8 cellular contexts compared by ENCODE assay signal in genomic region chr1:1304331-1305299, GRCh38. TPM values are rescaled to one million over a fixed set of nuclear protein-coding genes. Genes with fewer than 3 reads are reported as not detected.
DNase-seq lines count a peak whose midpoint lies in the region; ATAC-seq, FAIRE-seq and TF ChIP-seq lines count a peak whose summit lies in the region.

No MANE protein-coding gene starts in this region.

- peak in 1 of 2 experiments; percentile 64 for DNase-seq in A549 (ENCODE audit: low read depth in 1 of 2, low spot score in 1 of 2)
- peak; percentile 73 for DNase-seq in H54 (ENCODE audit: insufficient read length, low spot score)
- peak; percentile 37 to 81 (median 80) for DNase-seq in Peyer's patch
- DNase-seq in lower lobe of right lung: peak; percentile 69
- DNase-seq in superior temporal gyrus (ENCODE audit: extremely low spot score): peak; percentile 96
- DNase-seq in HuH-7.5 (ENCODE audit: low spot score): no peak

- H3K9ac ChIP-seq in duodenal mucosa (ENCODE audit: low read depth in 1 of 2, low read length in 2 of 2): peak overlapping the region; percentile 47 to 68

- POLR2A ChIA-PET in A549 (lab: Yijun Ruan, JAX): no interaction called here

- ATAC-seq in A549 (peak; percentile 0 to 21; a peak in 3 of 6 replicates), lower lobe of right lung (no peak), GM21737 (IDR thresholded peaks at IDR 0.05; ENCODE audit: unreplicated experiment) (no peak)

- peak overlapping the region; percentile 91 for H3K4me2 ChIP-seq in A549

- H3K4me3 ChIP-seq in A549 (peak overlapping the region; percentile 29; the same call in 2 of the 3 replicates), Peyer's patch (peak overlapping the region; percentile 32 to 96 (median 78)), duodenal mucosa (ENCODE audit: low read depth in 1 of 2, low read length in 2 of 2) (peak overlapping the region; percentile 53 to 64), lower lobe of right lung (peak overlapping the region; percentile 93)

- 22% methylated on average over 11 of the region's 29 CpGs for WGBS in A549 (ENCODE audit: missing lambda C conversion rate)

- no peaks in the 10 kb centered on the region for H3K9me3 ChIP-seq in A549
- H3K9me3 ChIP-seq in Peyer's patch: no peaks in the 10 kb centered on the region
- H3K9me3 ChIP-seq in duodenal mucosa (ENCODE audit: control insufficient read depth in 1 of 2, low read length in 2 of 2): no peaks in the 10 kb centered on the region
- H3K9me3 ChIP-seq in lower lobe of right lung: no peaks in the 10 kb centered on the region

- TF ChIP-seq EP300 in A549 (IDR thresholded peaks at IDR 0.05): no peak

- H3K36me3 ChIP-seq in Peyer's patch (no peaks in the 10 kb centered on the region), duodenal mucosa (ENCODE audit: control insufficient read depth in 1 of 2, insufficient read depth in 2 of 2, low read length in 2 of 2) (no peaks in the 10 kb centered on the region), lower lobe of right lung (peaks cover 8% of the 10 kb centered on the region)

- H3K27ac ChIP-seq in A549 (peak overlapping the region; percentile 87 to 95), Peyer's patch (peak overlapping the region; percentile 69 to 94 (median 78)), duodenal mucosa (ENCODE audit: low read depth, low read length) (peak overlapping the region; percentile 58), lower lobe of right lung (peak overlapping the region; percentile 64)

- FAIRE-seq in A549 (lab: Jason Lieb, UNC) (no peak), H54 (lab: Jason Lieb, UNC) (no peak)

- no peak for TF ChIP-seq RAD21 in A549 (conservative IDR thresholded peaks at IDR 0.05 in 1 of 2, IDR thresholded peaks at IDR 0.05 in 1 of 2)

- no peak for TF ChIP-seq POLR2A in A549 (IDR thresholded peaks at IDR 0.05; ENCODE audit: low read length)
- no peak for TF ChIP-seq POLR2A in H54 (IDR thresholded peaks at IDR 0.05; ENCODE audit: low read depth, low read length)
- no peak for TF ChIP-seq POLR2A in Peyer's patch (IDR thresholded peaks at IDR 0.05)

- intact Hi-C loops in lower lobe of right lung (cut with DNase I): no loop called here

- TF ChIP-seq CTCF in A549 (IDR thresholded peaks at IDR 0.05) (no peak), Peyer's patch (IDR thresholded peaks at IDR 0.05) (no peak), lower lobe of right lung (IDR thresholded peaks at IDR 0.05) (no peak)

- CTCF ChIA-PET in A549 (lab: Yijun Ruan, JAX): interaction anchor here (0.9 to 1.6 kb wide), 10 partner anchors 9 to 324 kb away, joined by 3 to 7 read pairs (median 3); no protein-coding TSS in a partner anchor

- H3K4me1 ChIP-seq in A549 (peaks cover 37% of the 10 kb centered on the region), Peyer's patch (peaks cover 12 to 47% (median 37%) of the 10 kb centered on the region in 4 donors), duodenal mucosa (ENCODE audit: control insufficient read depth in 1 of 2, insufficient read depth in 2 of 2, low read length in 2 of 2) (peaks cover 34 to 36% of the 10 kb centered on the region in 2 donors), lower lobe of right lung (peaks cover 42% of the 10 kb centered on the region)

- H3K27me3 ChIP-seq in Peyer's patch (no peaks in the 10 kb centered on the region), duodenal mucosa (ENCODE audit: control insufficient read depth in 1 of 2, insufficient read depth in 2 of 2, low read length in 2 of 2) (no peaks in the 10 kb centered on the region), lower lobe of right lung (ENCODE audit: low read depth) (no peaks in the 10 kb centered on the region)

TF ChIP-seq in A549, 52 proteins besides CTCF, POLR2A, EP300 and RAD21 (continues in another document):
- TF ChIP-seq HOXB13 (CRISPR knock-in tag; IDR thresholded peaks at IDR 0.05; ENCODE audit: low read depth): peak; percentile 53; the same call in 1 of the 2 replicates
- TF ChIP-seq MAFK (IDR thresholded peaks at IDR 0.05; ENCODE audit: partially characterized antibody): no peak
- TF ChIP-seq ZSCAN20 (CRISPR knock-in tag; IDR thresholded peaks at IDR 0.05): no peak
- no peak for TF ChIP-seq HMGXB4 (CRISPR knock-in tag; IDR thresholded peaks at IDR 0.05; ENCODE audit: borderline replicate concordance)
- no peak for TF ChIP-seq RNF2 (IDR thresholded peaks at IDR 0.05; ENCODE audit: borderline replicate concordance, low read depth)
- no peak for TF ChIP-seq SMC3 (IDR thresholded peaks at IDR 0.05)
- TF ChIP-seq RFX5 (IDR thresholded peaks at IDR 0.05): no peak
- peak; percentile 92 for TF ChIP-seq E2F6 (IDR thresholded peaks at IDR 0.05; ENCODE audit: borderline replicate concordance, low read depth)
- peak; percentile 58 for TF ChIP-seq BHLHE40 (IDR thresholded peaks at IDR 0.05; ENCODE audit: low read depth, low read length)
- no peak for TF ChIP-seq ZFP36 (IDR thresholded peaks at IDR 0.05; ENCODE audit: borderline replicate concordance, partially characterized antibody)
- TF ChIP-seq HDAC2 (IDR thresholded peaks at IDR 0.05): no peak
- TF ChIP-seq ZNF302 (CRISPR knock-in tag; IDR thresholded peaks at IDR 0.05): 0 out of 2 replicates have a peak, but pooled peaks have one; percentile 28
- TF ChIP-seq NFE2L2 (conservative IDR thresholded peaks at IDR 0.05; ENCODE audit: low read length): no peak
- TF ChIP-seq JUN (IDR thresholded peaks at IDR 0.05): no peak

RNA-seq across cellular contexts. Expression of gene ACAP3, which starts 3.1 kb away (rescaled TPM):
- polyA plus RNA-seq in A549 (2011; rRNA removed) (6.6 and 7.5 TPM in 2 replicates), A549 (2017; fragmentation: RNase III; extraction: RNeasy Plus Mini Kit Qiagen cat#74134 plus additional on column Dnase treatment) (19.7 to 24.2 TPM (median 24.2 TPM) in 3 replicates)
- 18.9 and 22.4 TPM in 2 replicates for polyA plus RNA-seq in A549 (2012; cell fraction: cytosol; rRNA removed)
- polyA plus RNA-seq in A549 (2012; cell fraction: nucleus; rRNA removed): 230 and 233 TPM in 2 replicates
- 5.6 and 12.5 TPM in 2 replicates for polyA minus RNA-seq in A549 (2011; rRNA and poly(A)+ RNA removed)
- total RNA-seq in Peyer's patch (100 to 1,000 TPM in 2 of 4 donors, 10 to 100 TPM in 2; 78.1 to 156 (median 110) TPM), lower lobe of right lung (50.6 TPM)

RNA-seq across cellular contexts. Expression of gene PUSL1, which starts 3.8 kb away (rescaled TPM):
- polyA plus RNA-seq in A549 (2011; rRNA removed) (6.2 and 7.4 TPM in 2 replicates), A549 (2017; fragmentation: RNase III; extraction: RNeasy Plus Mini Kit Qiagen cat#74134 plus additional on column Dnase treatment) (14.1 to 15.0 TPM (median 14.6 TPM) in 3 replicates)
- polyA plus RNA-seq in A549 (2012; cell fraction: cytosol; rRNA removed): 27.6 and 39.0 TPM in 2 replicates
- 28.2 and 47.8 TPM in 2 replicates for polyA plus RNA-seq in A549 (2012; cell fraction: nucleus; rRNA removed)
- 3.8 and 4.9 TPM in 2 replicates for polyA minus RNA-seq in A549 (2011; rRNA and poly(A)+ RNA removed)
- total RNA-seq in Peyer's patch (10 to 100 TPM; 12.4 to 38.9 (median 24.4) TPM), lower lobe of right lung (16.2 TPM)

RNA-seq across cellular contexts. Expression of gene INTS11, which starts 19.8 kb away (rescaled TPM):
- 41.9 and 44.3 TPM in 2 replicates for polyA plus RNA-seq in A549 (2011; rRNA removed)
- polyA plus RNA-seq in A549 (2012; cell fraction: cytosol; rRNA removed): 88.3 and 102 TPM in 2 replicates
- polyA plus RNA-seq in A549 (2012; cell fraction: nucleus; rRNA removed): 344 and 409 TPM in 2 replicates
- polyA plus RNA-seq in A549 (2017; fragmentation: RNase III; extraction: RNeasy Plus Mini Kit Qiagen cat#74134 plus additional on column Dnase treatment): 62.9 to 71.2 TPM (median 62.9 TPM) in 3 replicates
- 116 and 130 TPM in 2 replicates for polyA minus RNA-seq in A549 (2011; rRNA and poly(A)+ RNA removed)
- total RNA-seq in Peyer's patch: 100 to 1,000 TPM; 146 to 359 (median 273) TPM
- total RNA-seq in lower lobe of right lung: 88.9 TPM

RNA-seq across cellular contexts. Expression of gene CPTP, which starts 20.0 kb away (rescaled TPM):
- polyA plus RNA-seq in A549 (2011; rRNA removed) (3.9 and 4.3 TPM in 2 replicates), A549 (2017; fragmentation: RNase III; extraction: RNeasy Plus Mini Kit Qiagen cat#74134 plus additional on column Dnase treatment) (10.2 to 11.9 TPM (median 10.7 TPM) in 3 replicates)
- 9.1 and 14.9 TPM in 2 replicates for polyA plus RNA-seq in A549 (2012; cell fraction: cytosol; rRNA removed)
- 10.2 and 16.9 TPM in 2 replicates for polyA plus RNA-seq in A549 (2012; cell fraction: nucleus; rRNA removed)
- polyA minus RNA-seq in A549 (2011; rRNA and poly(A)+ RNA removed): 3.6 and 3.8 TPM in 2 replicates
- total RNA-seq in Peyer's patch (10 to 100 TPM; 10.7 to 94.0 (median 84.6) TPM), lower lobe of right lung (20.4 TPM)

RNA-seq across cellular contexts. Expression of gene SCNN1D, which starts 24.4 kb away (rescaled TPM):
- polyA plus RNA-seq in A549 (2011; rRNA removed) (0.52 and 0.80 TPM in 2 replicates), A549 (2017; fragmentation: RNase III; extraction: RNeasy Plus Mini Kit Qiagen cat#74134 plus additional on column Dnase treatment) (1.7 to 3.5 TPM (median 1.8 TPM) in 3 replicates)
- polyA plus RNA-seq in A549 (2012; cell fraction: cytosol; rRNA removed): 1.3 and 1.8 TPM in 2 replicates
- 16.5 and 23.9 TPM in 2 replicates for polyA plus RNA-seq in A549 (2012; cell fraction: nucleus; rRNA removed)
- 0.44 TPM in 1 of 2 replicates, not detected in the other for polyA minus RNA-seq in A549 (2011; rRNA and poly(A)+ RNA removed)
- total RNA-seq in Peyer's patch (10 to 100 TPM in 3 of 4 donors, not detected in 1; 10.9 to 21.6 (median 16.9) TPM), lower lobe of right lung (4.3 TPM)

Comparison
In these comparisons a context has a peak if more than half of its experiments do, and no peak if none do; other contexts are left out.
1. ATAC-seq: peak in A549 (2 of 2); none in lower lobe of right lung (0 of 2) and GM21737 (single experiment).
2. H3K4me3 ChIP-seq: peak in every context shown above with its lines; median percentile 93 in lower lobe of right lung; 78 in Peyer's patch; 58 in duodenal mucosa; 29 in A549.
3. Peak in every context shown above with its lines, with median percentiles within 50 percentile points of each other: H3K27ac ChIP-seq.